ENCODE assay signal across 1 cellular context in the genomic region with DNA sequence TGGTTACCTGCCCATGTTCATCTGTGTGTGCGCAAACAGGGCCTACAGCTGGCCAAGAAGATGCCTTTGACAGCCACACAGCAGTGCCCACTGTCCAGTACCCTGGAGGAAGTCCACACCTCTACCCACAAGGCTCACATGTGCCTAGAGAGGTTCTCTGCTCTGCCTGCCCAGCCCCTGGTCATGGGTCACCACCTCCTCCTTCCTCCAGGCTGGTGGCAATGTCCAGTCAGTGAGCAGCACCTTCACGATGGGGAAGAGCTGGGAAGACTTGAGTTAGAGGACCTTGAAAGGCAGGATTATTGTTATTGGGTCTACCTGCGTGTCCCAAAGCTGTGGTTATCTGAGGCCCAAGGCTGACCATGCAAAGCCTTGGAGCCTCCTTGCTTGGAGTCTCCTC.
TF ChIP-seq lines count a peak whose summit lies in the region.

No MANE protein-coding gene starts in this region.

TF ChIP-seq in SK-N-SH treated with all-trans-retinoic acid at 6 μM for 48 hours, 23 proteins besides CTCF, POLR2A, EP300 and RAD21 (continued from another document):
- TF ChIP-seq, protein P1, sequence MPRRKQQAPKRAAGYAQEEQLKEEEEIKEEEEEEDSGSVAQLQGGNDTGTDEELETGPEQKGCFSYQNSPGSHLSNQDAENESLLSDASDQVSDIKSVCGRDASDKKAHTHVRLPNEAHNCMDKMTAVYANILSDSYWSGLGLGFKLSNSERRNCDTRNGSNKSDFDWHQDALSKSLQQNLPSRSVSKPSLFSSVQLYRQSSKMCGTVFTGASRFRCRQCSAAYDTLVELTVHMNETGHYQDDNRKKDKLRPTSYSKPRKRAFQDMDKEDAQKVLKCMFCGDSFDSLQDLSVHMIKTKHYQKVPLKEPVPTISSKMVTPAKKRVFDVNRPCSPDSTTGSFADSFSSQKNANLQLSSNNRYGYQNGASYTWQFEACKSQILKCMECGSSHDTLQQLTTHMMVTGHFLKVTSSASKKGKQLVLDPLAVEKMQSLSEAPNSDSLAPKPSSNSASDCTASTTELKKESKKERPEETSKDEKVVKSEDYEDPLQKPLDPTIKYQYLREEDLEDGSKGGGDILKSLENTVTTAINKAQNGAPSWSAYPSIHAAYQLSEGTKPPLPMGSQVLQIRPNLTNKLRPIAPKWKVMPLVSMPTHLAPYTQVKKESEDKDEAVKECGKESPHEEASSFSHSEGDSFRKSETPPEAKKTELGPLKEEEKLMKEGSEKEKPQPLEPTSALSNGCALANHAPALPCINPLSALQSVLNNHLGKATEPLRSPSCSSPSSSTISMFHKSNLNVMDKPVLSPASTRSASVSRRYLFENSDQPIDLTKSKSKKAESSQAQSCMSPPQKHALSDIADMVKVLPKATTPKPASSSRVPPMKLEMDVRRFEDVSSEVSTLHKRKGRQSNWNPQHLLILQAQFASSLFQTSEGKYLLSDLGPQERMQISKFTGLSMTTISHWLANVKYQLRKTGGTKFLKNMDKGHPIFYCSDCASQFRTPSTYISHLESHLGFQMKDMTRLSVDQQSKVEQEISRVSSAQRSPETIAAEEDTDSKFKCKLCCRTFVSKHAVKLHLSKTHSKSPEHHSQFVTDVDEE (CRISPR knock-in tag; IDR thresholded peaks at IDR 0.05): no peak
- no peak for TF ChIP-seq PPARA (CRISPR knock-in tag; IDR thresholded peaks at IDR 0.05; ENCODE audit: borderline replicate concordance)
- no peak for TF ChIP-seq SNAI2 (CRISPR knock-in tag; IDR thresholded peaks at IDR 0.05)
